In the genomic region with DNA sequence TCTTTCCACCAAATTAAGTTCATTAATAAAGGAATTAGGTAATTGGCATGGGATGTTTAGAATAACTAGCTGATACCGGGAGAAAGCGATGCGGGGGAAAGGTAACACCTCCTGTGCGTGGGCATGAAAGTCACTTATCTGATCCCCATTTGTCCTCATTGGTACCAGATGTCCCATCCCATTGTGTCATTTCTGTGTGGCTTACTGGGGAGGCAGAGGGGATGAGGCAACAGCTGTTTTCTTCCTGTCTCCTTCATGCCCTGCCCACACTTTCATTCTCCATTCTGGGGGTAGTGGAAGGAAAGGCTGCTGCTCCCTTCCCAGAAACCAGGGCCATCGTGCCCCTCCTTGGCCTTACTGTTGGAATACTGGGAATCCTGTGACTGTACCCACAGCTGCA, we compare ENCODE assay signal across 1 cellular context.
TF ChIP-seq lines count a peak whose summit lies in the region.

No MANE protein-coding gene starts in this region.

TF ChIP-seq in H1, 55 proteins besides CTCF, POLR2A, EP300 and RAD21:
- TF ChIP-seq, protein P1, sequence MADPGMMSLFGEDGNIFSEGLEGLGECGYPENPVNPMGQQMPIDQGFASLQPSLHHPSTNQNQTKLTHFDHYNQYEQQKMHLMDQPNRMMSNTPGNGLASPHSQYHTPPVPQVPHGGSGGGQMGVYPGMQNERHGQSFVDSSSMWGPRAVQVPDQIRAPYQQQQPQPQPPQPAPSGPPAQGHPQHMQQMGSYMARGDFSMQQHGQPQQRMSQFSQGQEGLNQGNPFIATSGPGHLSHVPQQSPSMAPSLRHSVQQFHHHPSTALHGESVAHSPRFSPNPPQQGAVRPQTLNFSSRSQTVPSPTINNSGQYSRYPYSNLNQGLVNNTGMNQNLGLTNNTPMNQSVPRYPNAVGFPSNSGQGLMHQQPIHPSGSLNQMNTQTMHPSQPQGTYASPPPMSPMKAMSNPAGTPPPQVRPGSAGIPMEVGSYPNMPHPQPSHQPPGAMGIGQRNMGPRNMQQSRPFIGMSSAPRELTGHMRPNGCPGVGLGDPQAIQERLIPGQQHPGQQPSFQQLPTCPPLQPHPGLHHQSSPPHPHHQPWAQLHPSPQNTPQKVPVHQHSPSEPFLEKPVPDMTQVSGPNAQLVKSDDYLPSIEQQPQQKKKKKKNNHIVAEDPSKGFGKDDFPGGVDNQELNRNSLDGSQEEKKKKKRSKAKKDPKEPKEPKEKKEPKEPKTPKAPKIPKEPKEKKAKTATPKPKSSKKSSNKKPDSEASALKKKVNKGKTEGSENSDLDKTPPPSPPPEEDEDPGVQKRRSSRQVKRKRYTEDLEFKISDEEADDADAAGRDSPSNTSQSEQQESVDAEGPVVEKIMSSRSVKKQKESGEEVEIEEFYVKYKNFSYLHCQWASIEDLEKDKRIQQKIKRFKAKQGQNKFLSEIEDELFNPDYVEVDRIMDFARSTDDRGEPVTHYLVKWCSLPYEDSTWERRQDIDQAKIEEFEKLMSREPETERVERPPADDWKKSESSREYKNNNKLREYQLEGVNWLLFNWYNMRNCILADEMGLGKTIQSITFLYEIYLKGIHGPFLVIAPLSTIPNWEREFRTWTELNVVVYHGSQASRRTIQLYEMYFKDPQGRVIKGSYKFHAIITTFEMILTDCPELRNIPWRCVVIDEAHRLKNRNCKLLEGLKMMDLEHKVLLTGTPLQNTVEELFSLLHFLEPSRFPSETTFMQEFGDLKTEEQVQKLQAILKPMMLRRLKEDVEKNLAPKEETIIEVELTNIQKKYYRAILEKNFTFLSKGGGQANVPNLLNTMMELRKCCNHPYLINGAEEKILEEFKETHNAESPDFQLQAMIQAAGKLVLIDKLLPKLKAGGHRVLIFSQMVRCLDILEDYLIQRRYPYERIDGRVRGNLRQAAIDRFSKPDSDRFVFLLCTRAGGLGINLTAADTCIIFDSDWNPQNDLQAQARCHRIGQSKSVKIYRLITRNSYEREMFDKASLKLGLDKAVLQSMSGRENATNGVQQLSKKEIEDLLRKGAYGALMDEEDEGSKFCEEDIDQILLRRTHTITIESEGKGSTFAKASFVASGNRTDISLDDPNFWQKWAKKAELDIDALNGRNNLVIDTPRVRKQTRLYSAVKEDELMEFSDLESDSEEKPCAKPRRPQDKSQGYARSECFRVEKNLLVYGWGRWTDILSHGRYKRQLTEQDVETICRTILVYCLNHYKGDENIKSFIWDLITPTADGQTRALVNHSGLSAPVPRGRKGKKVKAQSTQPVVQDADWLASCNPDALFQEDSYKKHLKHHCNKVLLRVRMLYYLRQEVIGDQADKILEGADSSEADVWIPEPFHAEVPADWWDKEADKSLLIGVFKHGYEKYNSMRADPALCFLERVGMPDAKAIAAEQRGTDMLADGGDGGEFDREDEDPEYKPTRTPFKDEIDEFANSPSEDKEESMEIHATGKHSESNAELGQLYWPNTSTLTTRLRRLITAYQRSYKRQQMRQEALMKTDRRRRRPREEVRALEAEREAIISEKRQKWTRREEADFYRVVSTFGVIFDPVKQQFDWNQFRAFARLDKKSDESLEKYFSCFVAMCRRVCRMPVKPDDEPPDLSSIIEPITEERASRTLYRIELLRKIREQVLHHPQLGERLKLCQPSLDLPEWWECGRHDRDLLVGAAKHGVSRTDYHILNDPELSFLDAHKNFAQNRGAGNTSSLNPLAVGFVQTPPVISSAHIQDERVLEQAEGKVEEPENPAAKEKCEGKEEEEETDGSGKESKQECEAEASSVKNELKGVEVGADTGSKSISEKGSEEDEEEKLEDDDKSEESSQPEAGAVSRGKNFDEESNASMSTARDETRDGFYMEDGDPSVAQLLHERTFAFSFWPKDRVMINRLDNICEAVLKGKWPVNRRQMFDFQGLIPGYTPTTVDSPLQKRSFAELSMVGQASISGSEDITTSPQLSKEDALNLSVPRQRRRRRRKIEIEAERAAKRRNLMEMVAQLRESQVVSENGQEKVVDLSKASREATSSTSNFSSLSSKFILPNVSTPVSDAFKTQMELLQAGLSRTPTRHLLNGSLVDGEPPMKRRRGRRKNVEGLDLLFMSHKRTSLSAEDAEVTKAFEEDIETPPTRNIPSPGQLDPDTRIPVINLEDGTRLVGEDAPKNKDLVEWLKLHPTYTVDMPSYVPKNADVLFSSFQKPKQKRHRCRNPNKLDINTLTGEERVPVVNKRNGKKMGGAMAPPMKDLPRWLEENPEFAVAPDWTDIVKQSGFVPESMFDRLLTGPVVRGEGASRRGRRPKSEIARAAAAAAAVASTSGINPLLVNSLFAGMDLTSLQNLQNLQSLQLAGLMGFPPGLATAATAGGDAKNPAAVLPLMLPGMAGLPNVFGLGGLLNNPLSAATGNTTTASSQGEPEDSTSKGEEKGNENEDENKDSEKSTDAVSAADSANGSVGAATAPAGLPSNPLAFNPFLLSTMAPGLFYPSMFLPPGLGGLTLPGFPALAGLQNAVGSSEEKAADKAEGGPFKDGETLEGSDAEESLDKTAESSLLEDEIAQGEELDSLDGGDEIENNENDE (IDR thresholded peaks at IDR 0.05; ENCODE audit: insufficient replicate concordance, low read length) = no peak
- TF ChIP-seq YY1 (IDR thresholded peaks at IDR 0.05; ENCODE audit: low read depth, low read length) (no peak), CBX5 (IDR thresholded peaks at IDR 0.05; ENCODE audit: low read depth, low read length) (no peak), RNF2 (IDR thresholded peaks at IDR 0.05; ENCODE audit: borderline replicate concordance, low read depth, low read length, missing control alignments, poor library complexity, severe bottlenecking) (no peak), JUND (IDR thresholded peaks at IDR 0.05; ENCODE audit: low read length) (no peak), KDM5A (IDR thresholded peaks at IDR 0.05; ENCODE audit: low read length) (no peak), SIN3A (conservative IDR thresholded peaks at IDR 0.05 in 1 of 2, IDR thresholded peaks at IDR 0.05 in 1 of 2; ENCODE audit: low read depth in 1 of 2, low read length in 2 of 2) (no peak), ASH2L (IDR thresholded peaks at IDR 0.05; ENCODE audit: low read length) (no peak), CTBP2 (IDR thresholded peaks at IDR 0.05; ENCODE audit: borderline replicate concordance, insufficient read depth, insufficient read length, low read length) (no peak), HDAC6 (IDR thresholded peaks at IDR 0.05; ENCODE audit: low read depth, low read length) (no peak), CREB1 (IDR thresholded peaks at IDR 0.05) (no peak)
- TF ChIP-seq, protein P2, sequence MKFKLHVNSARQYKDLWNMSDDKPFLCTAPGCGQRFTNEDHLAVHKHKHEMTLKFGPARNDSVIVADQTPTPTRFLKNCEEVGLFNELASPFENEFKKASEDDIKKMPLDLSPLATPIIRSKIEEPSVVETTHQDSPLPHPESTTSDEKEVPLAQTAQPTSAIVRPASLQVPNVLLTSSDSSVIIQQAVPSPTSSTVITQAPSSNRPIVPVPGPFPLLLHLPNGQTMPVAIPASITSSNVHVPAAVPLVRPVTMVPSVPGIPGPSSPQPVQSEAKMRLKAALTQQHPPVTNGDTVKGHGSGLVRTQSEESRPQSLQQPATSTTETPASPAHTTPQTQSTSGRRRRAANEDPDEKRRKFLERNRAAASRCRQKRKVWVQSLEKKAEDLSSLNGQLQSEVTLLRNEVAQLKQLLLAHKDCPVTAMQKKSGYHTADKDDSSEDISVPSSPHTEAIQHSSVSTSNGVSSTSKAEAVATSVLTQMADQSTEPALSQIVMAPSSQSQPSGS (IDR thresholded peaks at IDR 0.05; ENCODE audit: low read length) = no peak
